Comparison of ENCODE assay signal across 9 cellular contexts in genomic region chr12:69388371-69388770, GRCh38. TPM values are rescaled to one million over a fixed set of nuclear protein-coding genes. Genes with fewer than 3 reads are reported as not detected.
DNase-seq lines count a peak whose midpoint lies in the region; ATAC-seq and TF ChIP-seq lines count a peak whose summit lies in the region.
"Had no signal": no experiment of that assay in that cellular context is flagged by ENCODE, and none has a peak within 500 bp of the region (broad histone marks: within the 10 kb centered on the region; RNA-seq: fewer than 3 reads in every experiment).

No MANE protein-coding gene starts in this region.

- H3K4me1 ChIP-seq in Karpas-422 (ENCODE audit: low read length) = no peaks in the 10 kb centered on the region
- peaks cover 0 to 6% of the 10 kb centered on the region in 2 donors for H3K4me1 ChIP-seq in ascending aorta
- H3K4me1 ChIP-seq in neuronal stem cell (ENCODE audit: control insufficient read depth in 2 of 2, insufficient read depth in 1 of 2, low read depth in 1 of 2, low read length in 2 of 2) = no peaks in the 10 kb centered on the region

- H4K20me1 ChIP-seq in Karpas-422 (ENCODE audit: insufficient read depth, low read depth, low read length) = no peaks in the 10 kb centered on the region

- no peaks in the 10 kb centered on the region for H3K9me2 ChIP-seq in Karpas-422 (replicated peaks; ENCODE audit: insufficient read depth, low read length)

- no peaks in the 10 kb centered on the region for H3K9me3 ChIP-seq in Karpas-422 (ENCODE audit: low read length)
- H3K9me3 ChIP-seq in ascending aorta = no peaks in the 10 kb centered on the region
- H3K9me3 ChIP-seq in neuronal stem cell (replicated peaks in 1 of 2; ENCODE audit: control insufficient read depth in 2 of 2, insufficient read depth in 1 of 2, low read depth in 1 of 2, low read length in 2 of 2) = no peaks in the 10 kb centered on the region
- H3K9me3 ChIP-seq: neutrophil had no signal

- no peak overlapping the region for H2AK5ac ChIP-seq in neuronal stem cell (ENCODE audit: low read depth, low read length)

- ATAC-seq in left lobe of liver = peak; percentile 83
- ATAC-seq in omental fat pad (ENCODE audit: low FRiP score) = no peak
- ATAC-seq in HG03196 (IDR thresholded peaks at IDR 0.05; ENCODE audit: unreplicated experiment) = no peak

- H4K91ac ChIP-seq in neuronal stem cell (ENCODE audit: low read depth, low read length, poor library complexity) = no peak overlapping the region

- no CpG with 5 or more reads among the region's 1 CpG for WGBS in neuronal stem cell (ENCODE audit: extremely low coverage in 2 of 2, insufficient read length in 2 of 2, insufficient replicate concordance in 1 of 2), 2 donors

- H4K8ac ChIP-seq in neuronal stem cell (ENCODE audit: low read depth, low read length) = no peak overlapping the region

- DNase-seq in Daoy (ENCODE audit: low read depth) (peak; percentile 15), Karpas-422 (peak; percentile 64), ascending aorta (ENCODE audit: low spot score in 2 of 2) (no peak), left lobe of liver (ENCODE audit: low spot score) (no peak), neuronal stem cell (ENCODE audit: low spot score) (no peak), islet precursor cell (no peak), omental fat pad (ENCODE audit: low spot score) (no peak)

- no peak overlapping the region for H2BK12ac ChIP-seq in neuronal stem cell (ENCODE audit: low read length)

- intact Hi-C loops in ascending aorta (cut with DNase I) = loop anchor here (1.0 kb wide), 1 partner anchor 183 kb away; no protein-coding TSS in a partner anchor

- H2BK15ac ChIP-seq in neuronal stem cell (ENCODE audit: low read length) = no peak overlapping the region

- no peak overlapping the region for H3K14ac ChIP-seq in neuronal stem cell (ENCODE audit: low read length)

- H3K27me3 ChIP-seq in Karpas-422 (ENCODE audit: low read length) (no peaks in the 10 kb centered on the region), ascending aorta (no peaks in the 10 kb centered on the region), neuronal stem cell (ENCODE audit: control insufficient read depth in 3 of 3, insufficient read depth in 3 of 3, low read depth in 1 of 3, low read length in 3 of 3) (no peaks in the 10 kb centered on the region)
- H3K27me3 ChIP-seq: neutrophil had no signal

- H3K18ac ChIP-seq in neuronal stem cell (ENCODE audit: low read length) = no peak overlapping the region

- H3K27ac ChIP-seq in Karpas-422 (ENCODE audit: low read length) (no peak overlapping the region), ascending aorta (no peak overlapping the region), neuronal stem cell (replicated peaks; ENCODE audit: low read length) (no peak overlapping the region)
- H3K27ac ChIP-seq: neutrophil had no signal

- H3K4me2 ChIP-seq in Karpas-422 (ENCODE audit: low read depth, low read length, poor library complexity, severe bottlenecking) (no peak overlapping the region), neuronal stem cell (ENCODE audit: insufficient read depth, low read length, poor library complexity, severe bottlenecking) (no peak overlapping the region)

- no peak overlapping the region for H2BK120ac ChIP-seq in neuronal stem cell (ENCODE audit: low read depth, low read length)

- H3K79me1 ChIP-seq in neuronal stem cell (ENCODE audit: low read depth, low read length) = no peaks in the 10 kb centered on the region

- H3K36me3 ChIP-seq in Karpas-422 (ENCODE audit: insufficient read depth, low read length) (peaks cover 36% of the 10 kb centered on the region), ascending aorta (peaks cover 0 to 3% of the 10 kb centered on the region in 2 donors), neuronal stem cell (replicated peaks in 1 of 2; ENCODE audit: control insufficient read depth in 2 of 2, insufficient read depth in 2 of 2, low read length in 2 of 2) (peaks cover 3 to 64% of the 10 kb centered on the region in 2 donors)

- no peak overlapping the region for H3K4ac ChIP-seq in neuronal stem cell (ENCODE audit: low read length)

- no peak overlapping the region for H2BK5ac ChIP-seq in neuronal stem cell (ENCODE audit: low read length)

- no peak overlapping the region for H3K9ac ChIP-seq in Karpas-422 (ENCODE audit: low read length)
- no peak overlapping the region for H3K9ac ChIP-seq in neuronal stem cell (ENCODE audit: low read depth, low read length, poor library complexity)

- H2AFZ ChIP-seq in Karpas-422 (ENCODE audit: low read length) = no peak overlapping the region
- no peak overlapping the region for H2AFZ ChIP-seq in neuronal stem cell (ENCODE audit: low read length)

- TF ChIP-seq CTCF in ascending aorta (IDR thresholded peaks at IDR 0.05) = peak; percentile 42 to 75 (median 48)
- TF ChIP-seq CTCF in omental fat pad (IDR thresholded peaks at IDR 0.05) = peak in 1 of 3 donors; percentile 10

- H3K4me3 ChIP-seq in Karpas-422 (ENCODE audit: low read length) = no peak overlapping the region
- no peak overlapping the region for H3K4me3 ChIP-seq in ascending aorta
- no peak overlapping the region for H3K4me3 ChIP-seq in neuronal stem cell (ENCODE audit: low read length in 2 of 2)

- no peak overlapping the region for H3K23ac ChIP-seq in neuronal stem cell (ENCODE audit: low read depth, low read length, poor library complexity)

- peaks cover 53% of the 10 kb centered on the region for H3K79me2 ChIP-seq in Karpas-422 (ENCODE audit: low read length)

RNA-seq across cellular contexts. Expression of gene YEATS4, which starts 28.8 kb away (rescaled TPM):
- 77.3 and 173 TPM in 2 replicates for total RNA-seq in Daoy (2014; rRNA removed; shearing (Covaris generic))
- 70.6 and 76.5 TPM in 2 replicates for total RNA-seq in Karpas-422 (2014; rRNA removed; shearing (Covaris generic); ENCODE audit: low replicate concordance)
- total RNA-seq in ascending aorta (4.3 TPM), left lobe of liver (3.4 TPM), omental fat pad (10 to 100 TPM in 1 of 4 donors, 1 to 10 TPM in 3; 6.0 to 10.6 (median 7.0) TPM)
- 34.2 TPM for polyA plus RNA-seq in neuronal stem cell (2013, experiment 1 of 2)
- 34.2 TPM for polyA plus RNA-seq in neuronal stem cell (2013, experiment 2 of 2)

RNA-seq across cellular contexts. Expression of gene LYZ, which starts 40.2 kb away (rescaled TPM):
- total RNA-seq in Daoy (2014; rRNA removed; shearing (Covaris generic)) = not detected in 2 replicates
- total RNA-seq in Karpas-422 (2014; rRNA removed; shearing (Covaris generic); ENCODE audit: low replicate concordance) = not detected in 2 replicates
- total RNA-seq in ascending aorta (4.5 TPM), left lobe of liver (6.6 TPM), omental fat pad (100 to 1,000 TPM in 2 of 4 donors, 10 to 100 TPM in 2; 39.8 to 214 (median 94.1) TPM)
- 0.06 TPM for polyA plus RNA-seq in neuronal stem cell (2013, experiment 1 of 2)
- 0.04 TPM for polyA plus RNA-seq in neuronal stem cell (2013, experiment 2 of 2)

Comparison
In these comparisons a context has a peak if more than half of its experiments do, and no peak if none do; other contexts are left out.
1. DNase-seq: peak in Daoy (single experiment) and Karpas-422 (single experiment); none in ascending aorta (0 of 2), left lobe of liver (single experiment), neuronal stem cell (single experiment), islet precursor cell (single experiment) and omental fat pad (single experiment).